ENCODE assay signal across 13 cellular contexts in genomic region chr11:128893578-128894295, GRCh38. TPM values are rescaled to one million over a fixed set of nuclear protein-coding genes. Genes with fewer than 3 reads are reported as not detected.
DNase-seq lines count a peak whose midpoint lies in the region; ATAC-seq and TF ChIP-seq lines count a peak whose summit lies in the region.
"Had no signal": no experiment of that assay in that cellular context is flagged by ENCODE, and none has a peak within 500 bp of the region (broad histone marks: within the 10 kb centered on the region; RNA-seq: fewer than 3 reads in every experiment).

No MANE protein-coding gene starts in this region.

- H3K4me1 ChIP-seq in BLaER1 treated with 17β-estradiol and CSF1 and Interleukin-3, amounts not matched to agents 10 nM and 100 nM, result peaks cover 35 to 49% (median 44%) of the 10 kb centered on the region in 10 experiments
- H3K4me1 ChIP-seq in foreskin keratinocyte, result peaks cover 8% of the 10 kb centered on the region
- H3K4me1 ChIP-seq in effector memory CD4-positive, alpha-beta T cell (ENCODE audit: control insufficient read depth, insufficient read depth, low read length, poor library complexity, severe bottlenecking), result peaks cover 7% of the 10 kb centered on the region

- no peak for TF ChIP-seq CTCF in foreskin keratinocyte (conservative IDR thresholded peaks at IDR 0.05)
- TF ChIP-seq CTCF in endothelial cell (IDR thresholded peaks at IDR 0.05; ENCODE audit: unreplicated experiment), result no peak

- H3K4me2 ChIP-seq in BLaER1 treated with 17β-estradiol and CSF1 and Interleukin-3, amounts not matched to agents 10 nM and 100 nM, result peak overlapping the region; percentile 22 to 90 (median 71)
- H3K4me2 ChIP-seq: hepatocyte had no signal

- no peaks in the 10 kb centered on the region for H3K36me3 ChIP-seq in BLaER1 treated with 17β-estradiol and CSF1 and Interleukin-3, amounts not matched to agents 10 nM and 100 nM
- H3K36me3 ChIP-seq in effector memory CD4-positive, alpha-beta T cell (ENCODE audit: control insufficient read depth, insufficient read depth, low read length), result no peaks in the 10 kb centered on the region

- H3K9ac ChIP-seq in BLaER1 treated with 17β-estradiol and CSF1 and Interleukin-3, amounts not matched to agents 10 nM and 100 nM, result no peak overlapping the region; a peak in 1 of 22 replicates

- H3K9me3 Mint-ChIP-seq in activated CD4-positive, alpha-beta memory T cell treated with anti-CD3 and anti-CD28 coated beads, Interleukin-2, amount 10 ng/mL, durations not matched to agents 7 days and 5 days, result no peaks in the 10 kb centered on the region
- H3K9me3 Mint-ChIP-seq in endothelial cell (ENCODE audit: unreplicated experiment), result no peaks in the 10 kb centered on the region
- H3K9me3 Mint-ChIP-seq: natural killer cell treated with Interleukin-12 subunit alpha and Interleukin-12 subunit beta and Interleukin-15 and Interleukin-18, amount 100 ng/mL, for 72 hours had no signal

- H3K36me3 Mint-ChIP-seq in activated CD4-positive, alpha-beta memory T cell treated with anti-CD3 and anti-CD28 coated beads, Interleukin-2, amount 10 ng/mL, durations not matched to agents 7 days and 5 days (ENCODE audit: low read depth), result no peaks in the 10 kb centered on the region
- H3K36me3 Mint-ChIP-seq in endothelial cell (ENCODE audit: low read depth, unreplicated experiment), result no peaks in the 10 kb centered on the region
- H3K36me3 Mint-ChIP-seq: natural killer cell treated with Interleukin-12 subunit alpha and Interleukin-12 subunit beta and Interleukin-15 and Interleukin-18, amount 100 ng/mL, for 72 hours had no signal

- H4K20me1 ChIP-seq in BLaER1 treated with 17β-estradiol and CSF1 and Interleukin-3, amounts not matched to agents 10 nM and 100 nM, result peaks cover 0 to 28% (median 21%) of the 10 kb centered on the region in 11 experiments; a peak in 16 of 22 replicates

- CTCF ChIA-PET in activated CD4-positive, alpha-beta memory T cell treated with anti-CD3 and anti-CD28 coated beads, Interleukin-2, amount 10 ng/mL, durations not matched to agents 7 days and 5 days (lab: Charles Lee), result interaction anchor here (0.6 to 1.1 kb wide), 3 partner anchors 9 to 411 kb away, joined by 3 to 4 read pairs (median 4); no protein-coding TSS in a partner anchor

- ATAC-seq in GM19455 (IDR thresholded peaks at IDR 0.05; ENCODE audit: unreplicated experiment), result peak; percentile 73
- peak; percentile 65 for ATAC-seq in HG03064 (IDR thresholded peaks at IDR 0.05; ENCODE audit: low read depth, unreplicated experiment)
- peak; percentile 24 for ATAC-seq in foreskin keratinocyte
- ATAC-seq: natural killer cell treated with Interleukin-12 subunit alpha and Interleukin-12 subunit beta and Interleukin-15 and Interleukin-18, amount 100 ng/mL, for 72 hours had no signal

- peaks cover 57% of the 10 kb centered on the region for H3K27me3 Mint-ChIP-seq in activated CD4-positive, alpha-beta memory T cell treated with anti-CD3 and anti-CD28 coated beads, Interleukin-2, amount 10 ng/mL, durations not matched to agents 7 days and 5 days
- H3K27me3 Mint-ChIP-seq in endothelial cell (ENCODE audit: unreplicated experiment), result peaks cover 10% of the 10 kb centered on the region

- POLR2A ChIA-PET in activated CD4-positive, alpha-beta memory T cell treated with anti-CD3 and anti-CD28 coated beads, Interleukin-2, amount 10 ng/mL, durations not matched to agents 7 days and 5 days (lab: Charles Lee), result interaction anchor here (0.8 kb wide), 1 partner anchor 10 kb away, joined by 3 read pairs; no protein-coding TSS in a partner anchor

- no peak overlapping the region for H3K27ac Mint-ChIP-seq in activated CD4-positive, alpha-beta memory T cell treated with anti-CD3 and anti-CD28 coated beads, Interleukin-2, amount 10 ng/mL, durations not matched to agents 7 days and 5 days
- H3K27ac Mint-ChIP-seq in endothelial cell (ENCODE audit: unreplicated experiment), result no peak overlapping the region
- H3K27ac Mint-ChIP-seq: natural killer cell treated with Interleukin-12 subunit alpha and Interleukin-12 subunit beta and Interleukin-15 and Interleukin-18, amount 100 ng/mL, for 72 hours had no signal

- peaks cover 42 to 59% (median 45%) of the 10 kb centered on the region in 11 experiments for H3K27me3 ChIP-seq in BLaER1 treated with 17β-estradiol and CSF1 and Interleukin-3, amounts not matched to agents 10 nM and 100 nM
- no peaks in the 10 kb centered on the region for H3K27me3 ChIP-seq in foreskin keratinocyte
- H3K27me3 ChIP-seq in effector memory CD4-positive, alpha-beta T cell (replicated peaks; ENCODE audit: control insufficient read depth, insufficient read depth, low read length, poor library complexity, severe bottlenecking), result peaks cover 17% of the 10 kb centered on the region

- no peak overlapping the region for H3K4me3 Mint-ChIP-seq in activated CD4-positive, alpha-beta memory T cell treated with anti-CD3 and anti-CD28 coated beads, Interleukin-2, amount 10 ng/mL, durations not matched to agents 7 days and 5 days
- H3K4me3 Mint-ChIP-seq in endothelial cell (ENCODE audit: unreplicated experiment), result no peak overlapping the region
- H3K4me3 Mint-ChIP-seq: natural killer cell treated with Interleukin-12 subunit alpha and Interleukin-12 subunit beta and Interleukin-15 and Interleukin-18, amount 100 ng/mL, for 72 hours had no signal

- no peak overlapping the region for H3K27ac ChIP-seq in BLaER1 treated with 17β-estradiol and CSF1 and Interleukin-3, amounts not matched to agents 10 nM and 100 nM
- no peak overlapping the region for H3K27ac ChIP-seq in foreskin keratinocyte
- H3K27ac ChIP-seq in effector memory CD4-positive, alpha-beta T cell (ENCODE audit: insufficient read depth, low read length, poor library complexity, severe bottlenecking), result no peak overlapping the region
- H3K27ac ChIP-seq: hepatocyte had no signal

- H3K4me3 ChIP-seq in BLaER1 treated with 17β-estradiol and CSF1 and Interleukin-3, amounts not matched to agents 10 nM and 100 nM, result no peak overlapping the region
- H3K4me3 ChIP-seq in effector memory CD4-positive, alpha-beta T cell (ENCODE audit: insufficient read depth, low read depth, low read length, poor library complexity, severe bottlenecking), result no peak overlapping the region
- H3K4me3 ChIP-seq: hepatocyte had no signal

- peaks cover 8% of the 10 kb centered on the region for H3K4me1 Mint-ChIP-seq in activated CD4-positive, alpha-beta memory T cell treated with anti-CD3 and anti-CD28 coated beads, Interleukin-2, amount 10 ng/mL, durations not matched to agents 7 days and 5 days
- H3K4me1 Mint-ChIP-seq in endothelial cell (ENCODE audit: unreplicated experiment), result peaks cover 4% of the 10 kb centered on the region

- no peak for DNase-seq in foreskin keratinocyte
- no peak for DNase-seq in effector memory CD4-positive, alpha-beta T cell
- DNase-seq in amniotic stem cell (lab: John Stamatoyannopoulos, UW), result no peak
- DNase-seq in activated CD4-positive, alpha-beta memory T cell treated with anti-CD3 and anti-CD28 coated beads, Interleukin-2, amount 10 ng/mL, durations not matched to agents 7 days and 5 days, result no peak
- no peak for DNase-seq in endothelial cell (ENCODE audit: low spot score)
- DNase-seq: T-helper 2 cell had no signal

- no peaks in the 10 kb centered on the region for H3K9me3 ChIP-seq in BLaER1 treated with 17β-estradiol and CSF1 and Interleukin-3, amounts not matched to agents 10 nM and 100 nM (replicated peaks in 1 of 11)
- H3K9me3 ChIP-seq in effector memory CD4-positive, alpha-beta T cell (ENCODE audit: control insufficient read depth, low read length), result no peaks in the 10 kb centered on the region

RNA-seq across cellular contexts. Expression of gene KCNJ5, which starts 2.6 kb away (rescaled TPM):
- 0.95 and 3.8 TPM in 2 replicates for total RNA-seq in foreskin keratinocyte
- 0.65 and 2.5 TPM in 2 replicates for polyA plus RNA-seq in foreskin keratinocyte
- total RNA-seq in activated CD4-positive, alpha-beta memory T cell treated with anti-CD3 and anti-CD28 coated beads, Interleukin-2, amount 10 ng/mL, durations not matched to agents 7 days and 5 days, result not detected
- 0.05 TPM for total RNA-seq in endothelial cell (ENCODE audit: unreplicated experiment)
- total RNA-seq: HT-29; natural killer cell treated with Interleukin-12 subunit alpha and Interleukin-12 subunit beta and Interleukin-15 and Interleukin-18, amount 100 ng/mL, for 72 hours; NCI-H460 had no signal

RNA-seq across cellular contexts. Expression of gene KCNJ1, which starts 26.6 kb away (rescaled TPM):
- total RNA-seq in foreskin keratinocyte, result 0.03 TPM in 1 of 2 replicates, not detected in the other
- not detected in 2 replicates for polyA plus RNA-seq in foreskin keratinocyte
- total RNA-seq in activated CD4-positive, alpha-beta memory T cell treated with anti-CD3 and anti-CD28 coated beads, Interleukin-2, amount 10 ng/mL, durations not matched to agents 7 days and 5 days, result not detected
- total RNA-seq in endothelial cell (ENCODE audit: unreplicated experiment), result not detected
- total RNA-seq: hepatocyte; HT-29; natural killer cell treated with Interleukin-12 subunit alpha and Interleukin-12 subunit beta and Interleukin-15 and Interleukin-18, amount 100 ng/mL, for 72 hours; NCI-H460 had no signal
- polyA plus RNA-seq: hepatocyte had no signal

RNA-seq across cellular contexts. Expression of gene TP53AIP1, which starts 48.9 kb away (rescaled TPM):
- total RNA-seq in foreskin keratinocyte, result 6.5 and 7.9 TPM in 2 replicates
- polyA plus RNA-seq in foreskin keratinocyte, result 9.7 and 10.4 TPM in 2 replicates
- not detected for total RNA-seq in activated CD4-positive, alpha-beta memory T cell treated with anti-CD3 and anti-CD28 coated beads, Interleukin-2, amount 10 ng/mL, durations not matched to agents 7 days and 5 days
- total RNA-seq in endothelial cell (ENCODE audit: unreplicated experiment), result 0.13 TPM
- total RNA-seq: natural killer cell treated with Interleukin-12 subunit alpha and Interleukin-12 subunit beta and Interleukin-15 and Interleukin-18, amount 100 ng/mL, for 72 hours; NCI-H460 had no signal
